Comparison of ENCODE assay signal across 29 cellular contexts in the genomic region with DNA sequence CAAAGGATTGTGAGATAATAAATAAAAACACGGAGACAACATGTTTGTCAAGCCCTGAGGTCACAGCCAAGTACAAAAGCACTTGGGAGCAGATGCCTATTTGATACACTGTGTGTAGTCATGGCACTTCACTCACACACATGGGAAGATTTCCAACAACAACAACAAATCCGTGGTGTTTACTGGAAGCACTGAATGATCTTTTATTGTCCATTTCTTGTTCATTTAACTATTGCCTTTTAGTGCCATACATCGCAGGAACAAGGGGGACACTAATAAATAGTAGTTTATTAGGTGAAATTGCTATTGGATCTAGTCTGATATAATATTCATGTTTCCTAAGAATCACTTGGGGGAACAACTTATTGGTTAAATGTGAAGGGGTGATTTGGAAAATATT. TPM values are rescaled to one million over a fixed set of nuclear protein-coding genes. Genes with fewer than 3 reads are reported as not detected.
"Had no signal": no experiment of that assay in that cellular context is flagged by ENCODE, and none has a peak within 500 bp of the region (broad histone marks: within the 10 kb centered on the region; RNA-seq: fewer than 3 reads in every experiment).

No MANE protein-coding gene starts in this region.

- H3K9me3 Mint-ChIP-seq: activated naive CD8-positive, alpha-beta T cell treated with anti-CD3 and anti-CD28 coated beads for 36 hours; activated T-cell treated with anti-CD3 and anti-CD28 coated beads, Interleukin-2, amount 50 U/mL, for 4 hours had no signal

- DNase-seq: activated B cell treated with CpG ODN at 0.5 μM for 24 hours; activated CD4-positive, alpha-beta T cell treated with anti-CD3 and anti-CD28 coated beads for 36 hours; activated CD4-positive, alpha-beta T cell treated with anti-CD3 and anti-CD28 coated beads, Interleukin-2, amount 50 U/mL, for 4 hours; activated CD8-positive, alpha-beta memory T cell treated with anti-CD3 and anti-CD28 coated beads for 24 hours; activated CD8-positive, alpha-beta memory T cell treated with anti-CD3 and anti-CD28 coated beads, Interleukin-2, amount 50 U/mL, for 4 hours; activated naive CD4-positive, alpha-beta T cell treated with Interleukin-2 at 50 U/mL for 16 hours; activated naive CD8-positive, alpha-beta T cell treated with anti-CD3 and anti-CD28 coated beads for 36 hours; activated T-cell treated with anti-CD3 and anti-CD28 coated beads, Interleukin-2, amount 50 U/mL, for 4 hours; colonic mucosa; dorsolateral prefrontal cortex; effector memory CD8-positive, alpha-beta T cell; hippocampal formation; left ventricle myocardium superior; mammary epithelial cell; natural killer cell; retina; sigmoid colon; spleen; stimulated activated CD4-positive, alpha-beta T cell treated with anti-CD3 and anti-CD28 coated beads, Interleukin-4, amount 100 ng/mL, for 1 hour; stimulated activated naive CD4-positive, alpha-beta T cell treated with Interleukin-2 at 50 U/mL for 16 hours; T-helper 9 cell; upper lobe of right lung had no signal

- H3K27ac ChIP-seq: breast epithelium, colonic mucosa, dorsolateral prefrontal cortex, sigmoid colon, spleen, upper lobe of right lung had no signal

- H3K27me3 Mint-ChIP-seq: progenitor cell of endocrine pancreas had no signal

- H3K4me1 Mint-ChIP-seq: activated CD4-positive, alpha-beta T cell treated with anti-CD3 and anti-CD28 coated beads for 36 hours; activated naive CD8-positive, alpha-beta T cell treated with anti-CD3 and anti-CD28 coated beads for 36 hours; mesothelial cell of epicardium had no signal

- H3K36me3 ChIP-seq: breast epithelium, colonic mucosa, sigmoid colon, spleen, upper lobe of right lung had no signal

- H3K9me3 ChIP-seq: breast epithelium, colonic mucosa, sigmoid colon, upper lobe of right lung had no signal

- H3K4me1 ChIP-seq: breast epithelium, colonic mucosa, sigmoid colon, spleen, upper lobe of right lung had no signal

- H3K4me3 Mint-ChIP-seq: activated B cell treated with CpG ODN at 0.5 μM for 24 hours; activated CD4-positive, alpha-beta T cell treated with anti-CD3 and anti-CD28 coated beads for 36 hours; activated naive CD8-positive, alpha-beta T cell treated with anti-CD3 and anti-CD28 coated beads for 36 hours; activated T-cell treated with anti-CD3 and anti-CD28 coated beads, Interleukin-2, amount 50 U/mL, for 4 hours; effector memory CD8-positive, alpha-beta T cell; mesothelial cell of epicardium; natural killer cell had no signal

- FAIRE-seq: astrocyte, endothelial cell of umbilical vein, frontal cortex had no signal

- ATAC-seq: activated CD4-positive, alpha-beta T cell treated with anti-CD3 and anti-CD28 coated beads for 36 hours; activated T-cell treated with anti-CD3 and anti-CD28 coated beads, Interleukin-2, amount 50 U/mL, for 4 hours; effector memory CD8-positive, alpha-beta T cell; esophagus mucosa; left ventricle myocardium superior; upper lobe of right lung had no signal

- H3K4me3 ChIP-seq: breast epithelium, colonic mucosa, dorsolateral prefrontal cortex, sigmoid colon, spleen, upper lobe of right lung had no signal

- H3K27ac Mint-ChIP-seq: activated B cell treated with CpG ODN at 0.5 μM for 24 hours; activated CD4-positive, alpha-beta T cell treated with anti-CD3 and anti-CD28 coated beads for 36 hours; activated naive CD8-positive, alpha-beta T cell treated with anti-CD3 and anti-CD28 coated beads for 36 hours; effector memory CD8-positive, alpha-beta T cell; mesothelial cell of epicardium; natural killer cell; progenitor cell of endocrine pancreas had no signal

- H3K27me3 ChIP-seq: breast epithelium, colonic mucosa, sigmoid colon, upper lobe of right lung had no signal

- H3K36me3 Mint-ChIP-seq: activated naive CD8-positive, alpha-beta T cell treated with anti-CD3 and anti-CD28 coated beads for 36 hours; mesothelial cell of epicardium; natural killer cell had no signal

RNA-seq across cellular contexts. Expression of a gene that starts 20.4 kb away (rescaled TPM):
- total RNA-seq: activated B cell treated with CpG ODN at 0.5 μM for 24 hours; activated CD4-positive, alpha-beta T cell treated with anti-CD3 and anti-CD28 coated beads for 36 hours; activated naive CD8-positive, alpha-beta T cell treated with anti-CD3 and anti-CD28 coated beads for 36 hours; activated T-cell treated with anti-CD3 and anti-CD28 coated beads, Interleukin-2, amount 50 U/mL, for 4 hours; endothelial cell of umbilical vein; frontal cortex; natural killer cell had no signal
- polyA plus RNA-seq: endothelial cell of umbilical vein had no signal
